In genomic region chr12:10720974-10721565, GRCh38 we compare ENCODE assay signal across 1 cellular context.
TF ChIP-seq lines count a peak whose summit lies in the region.

No MANE protein-coding gene starts in this region.

TF ChIP-seq in GM23338, 12 proteins besides CTCF, POLR2A, EP300 and RAD21 (continued from another document):
- no peak for TF ChIP-seq ZNF462 (CRISPR knock-in tag; IDR thresholded peaks at IDR 0.05)
- no peak for TF ChIP-seq EZH2 (IDR thresholded peaks at IDR 0.05; ENCODE audit: low read depth, unreplicated experiment)
